In the genomic region with DNA sequence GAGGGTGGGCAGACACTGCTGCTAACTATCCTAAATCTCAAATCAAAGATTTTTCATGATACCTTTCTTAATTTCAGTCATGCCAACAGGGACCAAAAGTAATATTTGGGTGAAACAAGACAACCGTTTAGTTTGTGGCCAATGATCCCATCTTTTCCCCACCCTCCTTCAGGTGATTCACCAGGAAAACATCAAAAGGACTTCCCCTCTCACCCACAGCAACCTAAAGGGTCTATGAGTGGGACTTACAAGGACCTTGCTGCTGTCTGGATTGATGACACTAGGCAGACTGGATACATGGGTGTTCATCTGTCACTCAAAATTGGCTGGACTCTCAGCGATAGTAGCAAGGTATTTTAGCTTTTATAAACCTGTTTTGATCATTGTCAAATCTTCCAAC, we compare ENCODE assay signal across 30 cellular contexts.
"Had no signal": no experiment of that assay in that cellular context is flagged by ENCODE, and none has a peak within 500 bp of the region (broad histone marks: within the 10 kb centered on the region; RNA-seq: fewer than 3 reads in every experiment).

No MANE protein-coding gene starts in this region.

- H3K9me3 ChIP-seq: body of pancreas, gastrocnemius medialis, mucosa of descending colon, neutrophil, ovary, right lobe of liver, upper lobe of right lung had no signal

- H3K4me1 ChIP-seq: gastrocnemius medialis, upper lobe of right lung had no signal

- H3K4me2 ChIP-seq: hepatocyte had no signal

- DNase-seq: activated CD4-positive, alpha-beta T cell treated with anti-CD3 and anti-CD28 coated beads for 36 hours; activated CD4-positive, alpha-beta T cell treated with anti-CD3 and anti-CD28 coated beads, Interleukin-2, amount 50 U/mL, for 48 hours; activated CD4-positive, CD25-positive, alpha-beta regulatory T cell; activated CD8-positive, alpha-beta memory T cell treated with anti-CD3 and anti-CD28 coated beads for 24 hours; activated effector memory CD4-positive, alpha-beta T cell treated with Interleukin-2 at 50 U/mL for 16 hours; activated naive CD4-positive, alpha-beta T cell treated with Interleukin-2 at 50 U/mL for 16 hours; aorta; body of pancreas; cerebellar nuclear complex; dorsolateral prefrontal cortex; effector memory CD4-positive, alpha-beta T cell; gastrocnemius medialis; islet precursor cell; left cardiac atrium; left ventricle myocardium superior; mucosa of descending colon; ovary; right lobe of liver; stimulated activated CD4-positive, alpha-beta T cell treated with anti-CD3 and anti-CD28 coated beads, Interleukin-12 subunit alpha, Interleukin-12 subunit beta, amount 100 ng/mL, for 4 hours; stimulated activated CD4-positive, alpha-beta T cell treated with anti-CD3 and anti-CD28 coated beads, Interleukin-4, amount 100 ng/mL, for 24 hours; stimulated activated naive CD8-positive, alpha-beta T cell treated with anti-CD3 and anti-CD28 coated beads, Interleukin-15, amount 100 ng/mL, for 72 hours; substantia nigra; upper lobe of right lung had no signal

- H2AFZ ChIP-seq: hepatocyte had no signal

- H3K27me3 ChIP-seq: body of pancreas, cardiac muscle cell, dorsolateral prefrontal cortex, gastrocnemius medialis, hepatocyte, neutrophil, ovary, right lobe of liver, upper lobe of right lung had no signal

- H3K79me2 ChIP-seq: hepatocyte had no signal

- H3K27ac ChIP-seq: body of pancreas, cardiac muscle cell, coronary artery, gastrocnemius medialis, hepatocyte, neutrophil, ovary, right lobe of liver, skin epidermis, upper lobe of right lung had no signal

- ATAC-seq: activated CD4-positive, alpha-beta T cell treated with anti-CD3 and anti-CD28 coated beads for 36 hours; body of pancreas; gastrocnemius medialis; left cardiac atrium; left ventricle myocardium superior; mucosa of descending colon; natural killer cell treated with Interleukin-12 subunit alpha and Interleukin-12 subunit beta and Interleukin-15 and Interleukin-18, amount 100 ng/mL, for 72 hours; right lobe of liver; stimulated activated memory B cell treated with anti-CD40 and anti-IgM and Interleukin-4, amounts not matched to agents 10 μg/mL and 1 μg/mL and 100 μg/mL, for 72 hours; stimulated activated naive CD8-positive, alpha-beta T cell treated with anti-CD3 and anti-CD28 coated beads, Interleukin-15, amount 100 ng/mL, for 72 hours; upper lobe of right lung had no signal

- H3K36me3 ChIP-seq: cardiac muscle cell, gastrocnemius medialis, neutrophil, ovary, right lobe of liver, upper lobe of right lung had no signal

- H3K4me3 ChIP-seq: body of pancreas, cardiac muscle cell, coronary artery, gastrocnemius medialis, hepatocyte, mucosa of descending colon, ovary, right lobe of liver, skin epidermis, upper lobe of right lung had no signal
